8 cellular contexts compared by ENCODE assay signal in genomic region chr21:42593007-42593814, GRCh38.
A peak's percentile ranks its signal among the peaks of the same experiment; 100 is the strongest.
DNase-seq lines count a peak whose midpoint lies in the region; ATAC-seq and TF ChIP-seq lines count a peak whose summit lies in the region.

No MANE protein-coding gene starts in this region.

- H3K27ac ChIP-seq in smooth muscle cell (ENCODE audit: low read depth) = no peak overlapping the region

- peak overlapping the region; percentile 80 for H3K4me2 ChIP-seq in smooth muscle cell

- H4K20me1 ChIP-seq in smooth muscle cell (ENCODE audit: low read depth) = no peaks in the 10 kb centered on the region

- H3F3A ChIP-seq in smooth muscle cell (ENCODE audit: low read depth) = no peaks in the 10 kb centered on the region

- no peak overlapping the region for H3K9ac ChIP-seq in smooth muscle cell (ENCODE audit: low read depth)

- DNase-seq in GM03348 (ENCODE audit: low spot score) = peak; percentile 89
- DNase-seq in NCI-H1105 treated with DMSO at 0.1 percent for 48 hours (lab: John Stamatoyannopoulos, UW) = peak; percentile 38
- peak; percentile 44 for DNase-seq in T-helper 9 cell
- DNase-seq in astrocyte of the hippocampus (ENCODE audit: low read depth, low spot score) = peak; percentile 83
- DNase-seq in iPS-NIHi11 (ENCODE audit: low spot score) = peak; percentile 98
- peak; percentile 31 for DNase-seq in smooth muscle cell (lab: John Stamatoyannopoulos, UW; ENCODE audit: unreplicated experiment)

- no peaks in the 10 kb centered on the region for H3K79me2 ChIP-seq in smooth muscle cell (ENCODE audit: low read depth)

- H3K4me3 ChIP-seq in smooth muscle cell = peak overlapping the region; percentile 27

- no peaks in the 10 kb centered on the region for H3K9me3 ChIP-seq in smooth muscle cell (replicated peaks; ENCODE audit: low read depth)

- H3K4me1 ChIP-seq in smooth muscle cell (ENCODE audit: low read depth) = no peaks in the 10 kb centered on the region

- TF ChIP-seq CTCF in smooth muscle cell (IDR thresholded peaks at IDR 0.05; ENCODE audit: borderline replicate concordance, insufficient read depth, poor library complexity, severe bottlenecking) = peak; percentile 81

- 34% methylated on average over 28 of the region's 33 CpGs for WGBS in smooth muscle cell (ENCODE audit: low lambda C conversion rate)

- no peaks in the 10 kb centered on the region for H3K36me3 ChIP-seq in smooth muscle cell (ENCODE audit: low read depth)

- H3K27me3 ChIP-seq in smooth muscle cell (ENCODE audit: low read depth) = no peaks in the 10 kb centered on the region

- peak overlapping the region; percentile 75 for H2AFZ ChIP-seq in smooth muscle cell (ENCODE audit: low read depth)

- ATAC-seq in HG02588 (IDR thresholded peaks at IDR 0.05; ENCODE audit: unreplicated experiment) (no peak), HG02642 (IDR thresholded peaks at IDR 0.05; ENCODE audit: poor library complexity, unreplicated experiment) (no peak)

Comparison
In these comparisons a context has a peak if more than half of its experiments do, and no peak if none do; other contexts are left out.
1. DNase-seq: peak in every context shown above with its lines; median percentile 98 in iPS-NIHi11; 89 in GM03348; 83 in astrocyte of the hippocampus; 44 in T-helper 9 cell; 38 in NCI-H1105 treated with DMSO at 0.1 percent for 48 hours; 31 in smooth muscle cell.